Comparison of ENCODE assay signal across 1 cellular context in the genomic region with DNA sequence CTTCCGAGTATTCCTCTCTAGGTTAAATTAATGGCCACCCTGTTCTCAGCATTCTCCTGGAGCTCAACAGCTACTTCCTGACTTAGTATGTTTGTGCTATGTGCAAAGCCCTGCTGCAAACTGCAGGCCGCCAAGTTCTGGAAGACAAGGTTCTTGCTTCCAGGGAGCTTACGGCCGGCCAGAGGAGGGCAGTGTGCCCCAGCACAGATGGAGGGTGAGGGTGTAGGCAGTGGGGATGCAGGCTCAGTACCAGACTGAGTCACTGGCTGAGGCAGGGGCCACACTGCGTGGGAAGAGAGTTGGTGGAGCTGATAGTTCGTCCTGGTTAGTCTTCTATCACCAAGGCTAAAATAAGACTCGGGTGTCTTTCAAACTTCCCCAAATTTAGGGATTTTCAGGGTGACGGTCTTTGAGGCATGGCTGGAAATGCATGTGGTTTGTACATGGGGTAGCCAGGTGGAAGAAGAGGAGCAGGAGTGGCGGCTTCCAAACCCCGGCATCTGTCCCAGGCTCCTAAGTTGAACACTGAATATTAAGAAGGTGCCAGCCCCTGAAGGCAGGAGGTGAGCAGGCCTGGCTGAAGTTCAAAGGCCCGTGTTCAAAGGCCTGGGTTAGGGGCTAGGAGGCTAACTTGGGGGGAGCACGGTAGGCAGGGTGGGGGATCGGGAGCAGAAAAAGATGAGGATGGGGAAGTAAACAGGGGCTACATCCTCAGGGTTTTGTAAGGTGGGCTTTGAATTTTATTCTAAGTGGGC.
TF ChIP-seq lines count a peak whose summit lies in the region.

No MANE protein-coding gene starts in this region.

TF ChIP-seq in K562, 482 proteins besides CTCF, POLR2A, EP300 and RAD21 (continued from another document and continues in another):
- 0 out of 2 replicates have a peak, but pooled peaks have one; percentile 43 for TF ChIP-seq BCOR (IDR thresholded peaks at IDR 0.05)
- peak; percentile 33; the same call in 1 of the 2 replicates for TF ChIP-seq HDAC2 (IDR thresholded peaks at IDR 0.05)
- TF ChIP-seq ZNF23 (CRISPR knock-in tag; IDR thresholded peaks at IDR 0.05), result no peak
- TF ChIP-seq ZNF77 (CRISPR knock-in tag; IDR thresholded peaks at IDR 0.05), result no peak
- TF ChIP-seq NEUROD1 (IDR thresholded peaks at IDR 0.05; ENCODE audit: borderline replicate concordance, low read depth, low read length, partially characterized antibody), result no peak
- no peak for TF ChIP-seq POLR2B (IDR thresholded peaks at IDR 0.05; ENCODE audit: low read depth, partially characterized antibody)
- no peak for TF ChIP-seq RFX5 (IDR thresholded peaks at IDR 0.05; ENCODE audit: low read depth, low read length)
- 0 out of 2 replicates have a peak, but pooled peaks have one; percentile 35 for TF ChIP-seq CTBP1 (IDR thresholded peaks at IDR 0.05; ENCODE audit: borderline replicate concordance)
- 0 out of 2 replicates have a peak, but pooled peaks have one; percentile 81 for TF ChIP-seq ZNF165 (CRISPR knock-in tag; IDR thresholded peaks at IDR 0.05; ENCODE audit: borderline replicate concordance)
- TF ChIP-seq, protein P1, sequence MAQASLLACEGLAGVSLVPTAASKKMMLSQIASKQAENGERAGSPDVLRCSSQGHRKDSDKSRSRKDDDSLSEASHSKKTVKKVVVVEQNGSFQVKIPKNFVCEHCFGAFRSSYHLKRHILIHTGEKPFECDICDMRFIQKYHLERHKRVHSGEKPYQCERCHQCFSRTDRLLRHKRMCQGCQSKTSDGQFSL (CRISPR knock-in tag; IDR thresholded peaks at IDR 0.05), result peak; percentile 95
- TF ChIP-seq, protein P1 (tag; IDR thresholded peaks at IDR 0.05), result no peak
- no peak for TF ChIP-seq KAT7 (CRISPR knock-in tag; IDR thresholded peaks at IDR 0.05; ENCODE audit: borderline replicate concordance)
- TF ChIP-seq, protein P2, sequence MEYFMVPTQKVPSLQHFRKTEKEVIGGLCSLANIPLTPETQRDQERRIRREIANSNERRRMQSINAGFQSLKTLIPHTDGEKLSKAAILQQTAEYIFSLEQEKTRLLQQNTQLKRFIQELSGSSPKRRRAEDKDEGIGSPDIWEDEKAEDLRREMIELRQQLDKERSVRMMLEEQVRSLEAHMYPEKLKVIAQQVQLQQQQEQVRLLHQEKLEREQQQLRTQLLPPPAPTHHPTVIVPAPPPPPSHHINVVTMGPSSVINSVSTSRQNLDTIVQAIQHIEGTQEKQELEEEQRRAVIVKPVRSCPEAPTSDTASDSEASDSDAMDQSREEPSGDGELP (CRISPR knock-in tag; IDR thresholded peaks at IDR 0.05; ENCODE audit: borderline replicate concordance), result peak; percentile 53; the same call in 1 of the 2 replicates
- TF ChIP-seq RCOR1 (IDR thresholded peaks at IDR 0.05; ENCODE audit: borderline replicate concordance in 1 of 2, low read depth in 2 of 2, low read length in 2 of 2), result peak in 1 of 2 experiments; percentile 49; a peak in 1 of 4 replicates
- 0 out of 2 replicates have a peak, but pooled peaks have one; percentile 46 for TF ChIP-seq ZBTB7A (IDR thresholded peaks at IDR 0.05; ENCODE audit: borderline replicate concordance, control insufficient read depth, low read depth, low read length)
- TF ChIP-seq CREM (IDR thresholded peaks at IDR 0.05; ENCODE audit: low read depth), result peak; percentile 45; the same call in 1 of the 2 replicates
- TF ChIP-seq, protein P3, sequence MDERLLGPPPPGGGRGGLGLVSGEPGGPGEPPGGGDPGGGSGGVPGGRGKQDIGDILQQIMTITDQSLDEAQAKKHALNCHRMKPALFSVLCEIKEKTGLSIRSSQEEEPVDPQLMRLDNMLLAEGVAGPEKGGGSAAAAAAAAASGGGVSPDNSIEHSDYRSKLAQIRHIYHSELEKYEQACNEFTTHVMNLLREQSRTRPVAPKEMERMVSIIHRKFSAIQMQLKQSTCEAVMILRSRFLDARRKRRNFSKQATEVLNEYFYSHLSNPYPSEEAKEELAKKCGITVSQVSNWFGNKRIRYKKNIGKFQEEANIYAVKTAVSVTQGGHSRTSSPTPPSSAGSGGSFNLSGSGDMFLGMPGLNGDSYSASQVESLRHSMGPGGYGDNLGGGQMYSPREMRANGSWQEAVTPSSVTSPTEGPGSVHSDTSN (CRISPR knock-in tag; IDR thresholded peaks at IDR 0.05; ENCODE audit: low read depth), result no peak
- TF ChIP-seq, protein P3 (tag; conservative IDR thresholded peaks at IDR 0.05; ENCODE audit: low read depth), result no peak
- TF ChIP-seq JUND (IDR thresholded peaks at IDR 0.05; ENCODE audit: borderline replicate concordance, low read depth, low read length), result peak; percentile 45; the same call in 1 of the 2 replicates
- peak; percentile 39; the same call in 1 of the 3 replicates for TF ChIP-seq JUND (tag; IDR thresholded peaks at IDR 0.05; ENCODE audit: borderline replicate concordance, low read depth, low read length)
- TF ChIP-seq, protein P4, sequence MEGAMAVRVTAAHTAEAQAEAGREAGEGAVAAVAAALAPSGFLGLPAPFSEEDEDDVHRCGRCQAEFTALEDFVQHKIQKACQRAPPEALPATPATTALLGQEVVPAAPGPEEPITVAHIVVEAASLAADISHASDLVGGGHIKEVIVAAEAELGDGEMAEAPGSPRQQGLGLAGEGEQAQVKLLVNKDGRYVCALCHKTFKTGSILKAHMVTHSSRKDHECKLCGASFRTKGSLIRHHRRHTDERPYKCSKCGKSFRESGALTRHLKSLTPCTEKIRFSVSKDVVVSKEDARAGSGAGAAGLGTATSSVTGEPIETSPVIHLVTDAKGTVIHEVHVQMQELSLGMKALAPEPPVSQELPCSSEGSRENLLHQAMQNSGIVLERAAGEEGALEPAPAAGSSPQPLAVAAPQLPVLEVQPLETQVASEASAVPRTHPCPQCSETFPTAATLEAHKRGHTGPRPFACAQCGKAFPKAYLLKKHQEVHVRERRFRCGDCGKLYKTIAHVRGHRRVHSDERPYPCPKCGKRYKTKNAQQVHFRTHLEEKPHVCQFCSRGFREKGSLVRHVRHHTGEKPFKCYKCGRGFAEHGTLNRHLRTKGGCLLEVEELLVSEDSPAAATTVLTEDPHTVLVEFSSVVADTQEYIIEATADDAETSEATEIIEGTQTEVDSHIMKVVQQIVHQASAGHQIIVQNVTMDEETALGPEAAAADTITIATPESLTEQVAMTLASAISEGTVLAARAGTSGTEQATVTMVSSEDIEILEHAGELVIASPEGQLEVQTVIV (CRISPR knock-in tag; IDR thresholded peaks at IDR 0.05; ENCODE audit: borderline replicate concordance), result no peak
- TF ChIP-seq, protein P5, sequence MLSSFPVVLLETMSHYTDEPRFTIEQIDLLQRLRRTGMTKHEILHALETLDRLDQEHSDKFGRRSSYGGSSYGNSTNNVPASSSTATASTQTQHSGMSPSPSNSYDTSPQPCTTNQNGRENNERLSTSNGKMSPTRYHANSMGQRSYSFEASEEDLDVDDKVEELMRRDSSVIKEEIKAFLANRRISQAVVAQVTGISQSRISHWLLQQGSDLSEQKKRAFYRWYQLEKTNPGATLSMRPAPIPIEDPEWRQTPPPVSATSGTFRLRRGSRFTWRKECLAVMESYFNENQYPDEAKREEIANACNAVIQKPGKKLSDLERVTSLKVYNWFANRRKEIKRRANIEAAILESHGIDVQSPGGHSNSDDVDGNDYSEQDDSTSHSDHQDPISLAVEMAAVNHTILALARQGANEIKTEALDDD (IDR thresholded peaks at IDR 0.05), result peak; percentile 89; the same call in 1 of the 2 replicates
- no peak for TF ChIP-seq SMAD4 (CRISPR knock-in tag; conservative IDR thresholded peaks at IDR 0.05)
- TF ChIP-seq, protein P6, sequence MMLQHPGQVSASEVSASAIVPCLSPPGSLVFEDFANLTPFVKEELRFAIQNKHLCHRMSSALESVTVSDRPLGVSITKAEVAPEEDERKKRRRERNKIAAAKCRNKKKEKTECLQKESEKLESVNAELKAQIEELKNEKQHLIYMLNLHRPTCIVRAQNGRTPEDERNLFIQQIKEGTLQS (IDR thresholded peaks at IDR 0.05), result peak; percentile 19; the same call in 1 of the 2 replicates
- TF ChIP-seq, protein P6 (CRISPR knock-in tag; conservative IDR thresholded peaks at IDR 0.05), result 0 out of 2 replicates have a peak, but pooled peaks have one; percentile 51
- TF ChIP-seq, protein P7, sequence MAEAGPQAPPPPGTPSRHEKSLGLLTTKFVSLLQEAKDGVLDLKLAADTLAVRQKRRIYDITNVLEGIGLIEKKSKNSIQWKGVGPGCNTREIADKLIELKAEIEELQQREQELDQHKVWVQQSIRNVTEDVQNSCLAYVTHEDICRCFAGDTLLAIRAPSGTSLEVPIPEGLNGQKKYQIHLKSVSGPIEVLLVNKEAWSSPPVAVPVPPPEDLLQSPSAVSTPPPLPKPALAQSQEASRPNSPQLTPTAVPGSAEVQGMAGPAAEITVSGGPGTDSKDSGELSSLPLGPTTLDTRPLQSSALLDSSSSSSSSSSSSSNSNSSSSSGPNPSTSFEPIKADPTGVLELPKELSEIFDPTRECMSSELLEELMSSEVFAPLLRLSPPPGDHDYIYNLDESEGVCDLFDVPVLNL (CRISPR knock-in tag; IDR thresholded peaks at IDR 0.05; ENCODE audit: low read depth), result no peak
- no peak for TF ChIP-seq ZEB2 (IDR thresholded peaks at IDR 0.05)
- no peak for TF ChIP-seq NR4A1 (CRISPR knock-in tag; IDR thresholded peaks at IDR 0.05)
- no peak for TF ChIP-seq NR4A1 (tag; IDR thresholded peaks at IDR 0.05)
- TF ChIP-seq, protein P8, sequence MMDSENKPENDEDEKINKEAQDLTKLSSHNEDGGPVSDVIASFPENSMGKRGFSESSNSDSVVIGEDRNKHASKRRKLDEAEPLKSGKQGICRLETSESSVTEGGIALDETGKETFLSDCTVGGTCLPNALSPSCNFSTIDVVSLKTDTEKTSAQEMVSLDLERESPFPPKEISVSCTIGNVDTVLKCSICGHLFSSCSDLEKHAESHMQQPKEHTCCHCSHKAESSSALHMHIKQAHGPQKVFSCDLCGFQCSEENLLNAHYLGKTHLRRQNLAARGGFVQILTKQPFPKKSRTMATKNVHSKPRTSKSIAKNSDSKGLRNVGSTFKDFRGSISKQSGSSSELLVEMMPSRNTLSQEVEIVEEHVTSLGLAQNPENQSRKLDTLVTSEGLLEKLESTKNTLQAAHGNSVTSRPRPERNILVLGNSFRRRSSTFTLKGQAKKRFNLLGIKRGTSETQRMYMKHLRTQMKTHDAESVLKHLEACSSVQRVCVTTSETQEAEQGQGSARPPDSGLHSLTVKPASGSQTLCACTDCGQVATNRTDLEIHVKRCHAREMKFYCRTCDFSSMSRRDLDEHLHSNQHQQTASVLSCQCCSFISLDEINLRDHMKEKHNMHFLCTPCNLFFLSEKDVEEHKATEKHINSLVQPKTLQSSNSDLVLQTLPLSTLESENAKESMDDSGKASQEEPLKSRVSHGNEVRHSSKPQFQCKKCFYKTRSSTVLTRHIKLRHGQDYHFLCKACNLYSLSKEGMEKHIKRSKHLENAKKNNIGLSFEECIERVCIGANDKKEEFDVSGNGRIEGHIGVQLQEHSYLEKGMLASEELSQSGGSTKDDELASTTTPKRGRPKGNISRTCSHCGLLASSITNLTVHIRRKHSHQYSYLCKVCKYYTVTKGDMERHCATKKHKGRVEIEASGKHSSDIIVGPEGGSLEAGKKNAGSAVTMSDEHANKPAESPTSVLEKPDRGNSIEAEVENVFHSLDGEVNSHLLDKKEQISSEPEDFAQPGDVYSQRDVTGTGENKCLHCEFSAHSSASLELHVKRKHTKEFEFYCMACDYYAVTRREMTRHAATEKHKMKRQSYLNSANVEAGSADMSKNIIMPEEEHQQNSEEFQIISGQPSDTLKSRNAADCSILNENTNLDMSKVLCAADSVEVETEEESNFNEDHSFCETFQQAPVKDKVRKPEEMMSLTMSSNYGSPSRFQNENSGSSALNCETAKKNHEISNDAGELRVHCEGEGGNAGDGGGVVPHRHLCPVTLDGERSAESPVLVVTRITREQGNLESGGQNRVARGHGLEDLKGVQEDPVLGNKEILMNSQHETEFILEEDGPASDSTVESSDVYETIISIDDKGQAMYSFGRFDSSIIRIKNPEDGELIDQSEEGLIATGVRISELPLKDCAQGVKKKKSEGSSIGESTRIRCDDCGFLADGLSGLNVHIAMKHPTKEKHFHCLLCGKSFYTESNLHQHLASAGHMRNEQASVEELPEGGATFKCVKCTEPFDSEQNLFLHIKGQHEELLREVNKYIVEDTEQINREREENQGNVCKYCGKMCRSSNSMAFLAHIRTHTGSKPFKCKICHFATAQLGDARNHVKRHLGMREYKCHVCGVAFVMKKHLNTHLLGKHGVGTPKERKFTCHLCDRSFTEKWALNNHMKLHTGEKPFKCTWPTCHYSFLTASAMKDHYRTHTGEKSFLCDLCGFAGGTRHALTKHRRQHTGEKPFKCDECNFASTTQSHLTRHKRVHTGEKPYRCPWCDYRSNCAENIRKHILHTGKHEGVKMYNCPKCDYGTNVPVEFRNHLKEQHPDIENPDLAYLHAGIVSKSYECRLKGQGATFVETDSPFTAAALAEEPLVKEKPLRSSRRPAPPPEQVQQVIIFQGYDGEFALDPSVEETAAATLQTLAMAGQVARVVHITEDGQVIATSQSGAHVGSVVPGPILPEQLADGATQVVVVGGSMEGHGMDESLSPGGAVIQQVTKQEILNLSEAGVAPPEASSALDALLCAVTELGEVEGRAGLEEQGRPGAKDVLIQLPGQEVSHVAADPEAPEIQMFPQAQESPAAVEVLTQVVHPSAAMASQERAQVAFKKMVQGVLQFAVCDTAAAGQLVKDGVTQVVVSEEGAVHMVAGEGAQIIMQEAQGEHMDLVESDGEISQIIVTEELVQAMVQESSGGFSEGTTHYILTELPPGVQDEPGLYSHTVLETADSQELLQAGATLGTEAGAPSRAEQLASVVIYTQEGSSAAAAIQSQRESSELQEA (IDR thresholded peaks at IDR 0.05; ENCODE audit: low read depth), result no peak
- peak; percentile 78 for TF ChIP-seq SMARCA5 (IDR thresholded peaks at IDR 0.05)
- TF ChIP-seq SMARCA4 (IDR thresholded peaks at IDR 0.05), result peak; percentile 48
- 0 out of 2 replicates have a peak, but pooled peaks have one; percentile 12 for TF ChIP-seq ARID2 (IDR thresholded peaks at IDR 0.05)
- TF ChIP-seq KDM1A (IDR thresholded peaks at IDR 0.05), result peak in 1 of 2 experiments; percentile 22; a peak in 1 of 4 replicates
- no peak for TF ChIP-seq MTF1 (CRISPR knock-in tag; IDR thresholded peaks at IDR 0.05; ENCODE audit: borderline replicate concordance)
- TF ChIP-seq ZNF134 (CRISPR knock-in tag; conservative IDR thresholded peaks at IDR 0.05), result no peak
